8 cellular contexts compared by ENCODE assay signal in genomic region chr2:226423498-226423960, GRCh38.
DNase-seq lines count a peak whose midpoint lies in the region; ATAC-seq and TF ChIP-seq lines count a peak whose summit lies in the region.

No MANE protein-coding gene starts in this region.

- TF ChIP-seq CTCF in SU-DHL-6 (IDR thresholded peaks at IDR 0.05; ENCODE audit: insufficient read depth, low read length, poor library complexity, severe bottlenecking) (no peak), upper lobe of left lung (IDR thresholded peaks at IDR 0.05) (no peak)

- H3K4me2 ChIP-seq in SU-DHL-6 (ENCODE audit: low read depth, low read length, poor library complexity, severe bottlenecking) = peak overlapping the region; percentile 24

- H3K36me3 ChIP-seq in SU-DHL-6 (ENCODE audit: low read length) (no peaks in the 10 kb centered on the region), neuron (ENCODE audit: insufficient read depth, low read length) (no peaks in the 10 kb centered on the region), upper lobe of left lung (no peaks in the 10 kb centered on the region)

- H3K4me1 ChIP-seq in neuron (ENCODE audit: insufficient read depth, low read length) (peaks cover 8% of the 10 kb centered on the region), upper lobe of left lung (peaks cover 11 to 16% (median 12%) of the 10 kb centered on the region in 4 donors)

- H3K9me3 ChIP-seq in SU-DHL-6 (ENCODE audit: insufficient read depth, low read length) = no peaks in the 10 kb centered on the region
- H3K9me3 ChIP-seq in neuron (ENCODE audit: low read length) = no peaks in the 10 kb centered on the region
- no peaks in the 10 kb centered on the region for H3K9me3 ChIP-seq in upper lobe of left lung

- H3K9ac ChIP-seq in SU-DHL-6 (ENCODE audit: low read length) = no peak overlapping the region

- H3K27me3 ChIP-seq in SU-DHL-6 (ENCODE audit: low read length) (no peaks in the 10 kb centered on the region), neuron (ENCODE audit: insufficient read depth, low read length) (no peaks in the 10 kb centered on the region), upper lobe of left lung (no peaks in the 10 kb centered on the region)

- no peaks in the 10 kb centered on the region for H4K20me1 ChIP-seq in SU-DHL-6 (ENCODE audit: low read depth, low read length)

- H2AFZ ChIP-seq in SU-DHL-6 (ENCODE audit: low read depth, low read length, severe bottlenecking) (no peak overlapping the region), neuron (ENCODE audit: low read depth, low read length) (peak overlapping the region; percentile 6)

- H3K27ac ChIP-seq in SU-DHL-6 (ENCODE audit: low read depth, low read length) = no peak overlapping the region
- no peak overlapping the region for H3K27ac ChIP-seq in upper lobe of left lung

- ATAC-seq in GM18870 (IDR thresholded peaks at IDR 0.05; ENCODE audit: unreplicated experiment) (peak; percentile 83), HG03060 (IDR thresholded peaks at IDR 0.05; ENCODE audit: low read depth, unreplicated experiment) (peak; percentile 74), upper lobe of left lung (ENCODE audit: low FRiP score in 2 of 2) (peak; percentile 68 to 76)

- TF ChIP-seq EP300 in upper lobe of left lung (IDR thresholded peaks at IDR 0.05) = no peak

- no peaks in the 10 kb centered on the region for H3K9me2 ChIP-seq in SU-DHL-6 (replicated peaks; ENCODE audit: insufficient read depth, low read length)

- H3K79me2 ChIP-seq in SU-DHL-6 (ENCODE audit: insufficient read depth, low read length) = no peaks in the 10 kb centered on the region

- H3F3A ChIP-seq in SU-DHL-6 (ENCODE audit: insufficient read depth) = no peaks in the 10 kb centered on the region

- H3K4me3 ChIP-seq in SU-DHL-6 (ENCODE audit: insufficient read depth, low read length, poor library complexity, severe bottlenecking) (no peak overlapping the region), neuron (ENCODE audit: low read length) (no peak overlapping the region), upper lobe of left lung (no peak overlapping the region)

- peak in 34 of 58 donors; percentile 1 to 39 (median 6) for DNase-seq in anterior cingulate cortex (lab: John Stamatoyannopoulos, UW)
- peak in 1 of 2 donors; percentile 21 for DNase-seq in upper lobe of left lung
- no peak for DNase-seq in middle frontal gyrus (ENCODE audit: extremely low spot score, low spot score)
- no peak for DNase-seq in NCI-H774 (lab: John Stamatoyannopoulos, UW)

- TF ChIP-seq POLR2A in upper lobe of left lung (IDR thresholded peaks at IDR 0.05) = no peak

- WGBS in upper lobe of left lung, 2 donors = 16 to 18% methylated on average over 7 of the region's 7 CpGs

Comparison
In these comparisons a context has a peak if more than half of its experiments do, and no peak if none do; other contexts are left out.
1. DNase-seq: peak in anterior cingulate cortex (34 of 58); none in middle frontal gyrus (single experiment) and NCI-H774 (single experiment).
2. Peak in every context shown above with its lines, with median percentiles within 50 percentile points of each other: ATAC-seq.